Comparison of ENCODE assay signal across 1 cellular context in the genomic region with DNA sequence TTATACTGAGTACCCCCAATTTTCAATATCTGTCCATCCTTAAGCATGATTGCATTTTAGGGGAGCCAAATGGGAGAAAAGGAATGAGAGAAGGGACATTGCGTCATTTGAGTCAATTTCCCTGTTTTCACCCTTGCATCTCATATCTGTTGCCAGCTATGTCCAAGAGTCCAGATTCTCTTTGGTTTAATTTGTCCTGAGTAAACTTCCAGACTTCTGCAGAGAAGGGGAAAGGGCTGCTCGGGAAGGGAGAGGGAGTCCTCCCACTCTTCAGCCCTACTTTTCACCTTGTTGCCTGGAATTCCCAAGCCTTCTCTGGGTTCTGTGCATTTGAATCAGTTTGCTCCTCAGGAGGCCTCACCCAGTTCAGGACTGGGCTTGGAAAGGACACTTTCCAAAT.
TF ChIP-seq lines count a peak whose summit lies in the region.

No MANE protein-coding gene starts in this region.

TF ChIP-seq in IMR-90, 13 proteins besides CTCF, POLR2A, EP300 and RAD21 (continued from another document):
- TF ChIP-seq MAZ (IDR thresholded peaks at IDR 0.05; ENCODE audit: borderline replicate concordance, low read depth, low read length) = no peak
- no peak for TF ChIP-seq SMC3 (IDR thresholded peaks at IDR 0.05; ENCODE audit: low read depth, low read length)
- TF ChIP-seq RCOR1 (IDR thresholded peaks at IDR 0.05; ENCODE audit: insufficient replicate concordance, low read length) = no peak
- TF ChIP-seq CEBPB (IDR thresholded peaks at IDR 0.05; ENCODE audit: low read depth, low read length) = peak; percentile 40; the same call in 1 of the 2 replicates
- no peak for TF ChIP-seq FOS (IDR thresholded peaks at IDR 0.05; ENCODE audit: low read depth, low read length)
